In genomic region chr1:110262846-110263631, GRCh38 we compare ENCODE assay signal across 1 cellular context.
TF ChIP-seq lines count a peak whose summit lies in the region.

No MANE protein-coding gene starts in this region.

TF ChIP-seq in SK-N-SH treated with all-trans-retinoic acid at 6 μM for 48 hours, 23 proteins besides CTCF, POLR2A, EP300 and RAD21 (continued from another document):
- TF ChIP-seq TSHZ2 (CRISPR knock-in tag; IDR thresholded peaks at IDR 0.05): no peak
